Comparison of ENCODE assay signal across 11 cellular contexts in genomic region chr1:6353948-6354658, GRCh38. TPM values are rescaled to one million over a fixed set of nuclear protein-coding genes. Genes with fewer than 3 reads are reported as not detected.
DNase-seq lines count a peak whose midpoint lies in the region; ATAC-seq and TF ChIP-seq lines count a peak whose summit lies in the region.
"Had no signal": no experiment of that assay in that cellular context is flagged by ENCODE, and none has a peak within 500 bp of the region (broad histone marks: within the 10 kb centered on the region; RNA-seq: fewer than 3 reads in every experiment).

No MANE protein-coding gene starts in this region.

- H3K4me3 ChIP-seq in cardiac muscle cell (no peak overlapping the region), osteoblast (ENCODE audit: insufficient read depth, low read length) (no peak overlapping the region)

- H3K4me3 Mint-ChIP-seq in T-helper 17 cell = no peak overlapping the region
- H3K4me3 Mint-ChIP-seq: activated B cell treated with CpG ODN at 0.5 μM for 24 hours had no signal

- no peak for TF ChIP-seq CTCF in cardiac muscle cell (IDR thresholded peaks at IDR 0.05; ENCODE audit: low read depth, low read length)
- TF ChIP-seq CTCF in osteoblast (IDR thresholded peaks at IDR 0.05; ENCODE audit: extremely low read depth, low read depth, low read length) = no peak

- H3K36me3 ChIP-seq in cardiac muscle cell (no peaks in the 10 kb centered on the region), osteoblast (ENCODE audit: insufficient read depth, low read length) (no peaks in the 10 kb centered on the region)

- H3K27ac ChIP-seq in cardiac muscle cell (no peak overlapping the region), osteoblast (ENCODE audit: low read depth, low read length) (no peak overlapping the region)

- H3K27me3 ChIP-seq in cardiac muscle cell (no peaks in the 10 kb centered on the region), osteoblast (ENCODE audit: insufficient read depth, low read length) (no peaks in the 10 kb centered on the region)

- H3K27ac Mint-ChIP-seq in T-helper 17 cell = peak overlapping the region; percentile 45
- H3K27ac Mint-ChIP-seq: activated B cell treated with CpG ODN at 0.5 μM for 24 hours had no signal

- H3K9me3 ChIP-seq in T-helper 17 cell (ENCODE audit: control insufficient read depth, low read length, poor library complexity, severe bottlenecking) (no peaks in the 10 kb centered on the region), cardiac muscle cell (ENCODE audit: low read depth) (no peaks in the 10 kb centered on the region), osteoblast (ENCODE audit: low read depth, low read length) (no peaks in the 10 kb centered on the region)

- peaks cover 18% of the 10 kb centered on the region for H3K4me1 Mint-ChIP-seq in T-helper 17 cell

- peak; percentile 22 for DNase-seq in EH (ENCODE audit: low read depth)
- no peak for DNase-seq in T-helper 17 cell
- peak; percentile 29 to 34 for DNase-seq in cardiac muscle cell (ENCODE audit: low read depth in 1 of 2, low spot score in 1 of 2)
- peak; percentile 58 for DNase-seq in osteoblast (ENCODE audit: insufficient read length, low spot score, missing footprints)
- DNase-seq in NCI-H128 (lab: John Stamatoyannopoulos, UW; ENCODE audit: unreplicated experiment) = no peak
- no peak for DNase-seq in NCI-H226
- no peak for DNase-seq in hippocampal formation (lab: John Stamatoyannopoulos, UW)
- DNase-seq: activated B cell treated with CpG ODN at 0.5 μM for 24 hours, AML-193, NCI-H2081 treated with DMSO at 0.1 percent for 48 hours had no signal

- no peaks in the 10 kb centered on the region for H3K36me3 Mint-ChIP-seq in T-helper 17 cell (ENCODE audit: low read depth)

- H3K27me3 Mint-ChIP-seq in T-helper 17 cell = no peaks in the 10 kb centered on the region
- H3K27me3 Mint-ChIP-seq: activated B cell treated with CpG ODN at 0.5 μM for 24 hours had no signal

- ATAC-seq in T-helper 17 cell (no peak), HG03095 (IDR thresholded peaks at IDR 0.05; ENCODE audit: unreplicated experiment) (no peak)

- peak overlapping the region; percentile 6 for H2AFZ ChIP-seq in osteoblast (ENCODE audit: low read length)

- H3K4me1 ChIP-seq in cardiac muscle cell (ENCODE audit: low read depth) (peaks cover 6% of the 10 kb centered on the region), osteoblast (ENCODE audit: insufficient read depth, low read length) (peaks cover 10% of the 10 kb centered on the region)

- no peaks in the 10 kb centered on the region for H4K20me1 ChIP-seq in osteoblast (ENCODE audit: insufficient read depth, low read length)

- peaks cover 31% of the 10 kb centered on the region for H3K79me2 ChIP-seq in osteoblast (ENCODE audit: insufficient read depth, low read length)

- no peak overlapping the region for H3K4me2 ChIP-seq in osteoblast (ENCODE audit: insufficient read depth, low read length)

RNA-seq across cellular contexts. Expression of gene ACOT7, which starts 39.5 kb away (rescaled TPM):
- total RNA-seq in T-helper 17 cell = 1 to 10 TPM; 4.9 to 7.1 TPM
- 11.8 and 24.2 TPM in 2 replicates for total RNA-seq in cardiac muscle cell
- polyA plus RNA-seq in cardiac muscle cell = 22.3 and 51.2 TPM in 2 replicates
- 9.1 and 10.9 TPM in 2 replicates for total RNA-seq in osteoblast

Comparison
In these comparisons a context has a peak if more than half of its experiments do, and no peak if none do; other contexts are left out.
1. DNase-seq: peak in EH (single experiment), cardiac muscle cell (2 of 2) and osteoblast (single experiment); none in T-helper 17 cell (0 of 3), NCI-H128 (single experiment), NCI-H226 (single experiment) and hippocampal formation (0 of 2).